ENCODE assay signal across 19 cellular contexts in genomic region chr10:3945026-3945425, GRCh38.
DNase-seq lines count a peak whose midpoint lies in the region; ATAC-seq and TF ChIP-seq lines count a peak whose summit lies in the region.
"Had no signal": no experiment of that assay in that cellular context is flagged by ENCODE, and none has a peak within 500 bp of the region (broad histone marks: within the 10 kb centered on the region; RNA-seq: fewer than 3 reads in every experiment).

No MANE protein-coding gene starts in this region.

- H3K36me3 Mint-ChIP-seq in activated T-cell treated with anti-CD3 and anti-CD28 coated beads, Interleukin-2, amount 50 U/mL, for 72 hours (ENCODE audit: insufficient read depth in 2 of 2), result peaks cover 12 to 13% of the 10 kb centered on the region in 2 donors
- H3K36me3 Mint-ChIP-seq in T-helper 17 cell (ENCODE audit: low read depth) (no peaks in the 10 kb centered on the region), immature natural killer cell (no peaks in the 10 kb centered on the region)
- H3K36me3 Mint-ChIP-seq: neural progenitor cell had no signal

- H3K27me3 Mint-ChIP-seq in activated T-cell treated with anti-CD3 and anti-CD28 coated beads, Interleukin-2, amount 50 U/mL, for 72 hours (ENCODE audit: low read depth), result no peaks in the 10 kb centered on the region
- H3K27me3 Mint-ChIP-seq in T-helper 17 cell (no peaks in the 10 kb centered on the region), immature natural killer cell (ENCODE audit: low read depth in 3 of 3) (peaks cover 11 to 14% (median 11%) of the 10 kb centered on the region in 3 donors)

- H3K36me3 ChIP-seq in tibial artery, result no peaks in the 10 kb centered on the region
- H3K36me3 ChIP-seq: adrenal gland, neural progenitor cell had no signal

- peak overlapping the region; percentile 70 for H3K27ac Mint-ChIP-seq in activated T-cell treated with anti-CD3 and anti-CD28 coated beads, Interleukin-2, amount 50 U/mL, for 72 hours
- peak overlapping the region; percentile 96 for H3K27ac Mint-ChIP-seq in T-helper 17 cell
- H3K27ac Mint-ChIP-seq in immature natural killer cell, result peak overlapping the region; percentile 24 to 82 (median 74)
- H3K27ac Mint-ChIP-seq: neural progenitor cell had no signal

- H3K4me1 ChIP-seq in tibial artery, result peaks cover 0 to 28% (median 3%) of the 10 kb centered on the region in 4 donors
- H3K4me1 ChIP-seq: adrenal gland had no signal

- peak overlapping the region; percentile 61 to 75 for H3K4me3 Mint-ChIP-seq in activated T-cell treated with anti-CD3 and anti-CD28 coated beads, Interleukin-2, amount 50 U/mL, for 72 hours
- H3K4me3 Mint-ChIP-seq in T-helper 17 cell (peak overlapping the region; percentile 45), immature natural killer cell (peak overlapping the region in 3 of 5 donors; percentile 50 to 67 (median 65))
- H3K4me3 Mint-ChIP-seq: neural progenitor cell had no signal

- no peaks in the 10 kb centered on the region for H3K27me3 ChIP-seq in tibial artery
- H3K27me3 ChIP-seq: adrenal gland, hepatocyte, neural progenitor cell had no signal

- no peak for DNase-seq in activated T-cell treated with anti-CD3 and anti-CD28 coated beads, Interleukin-2, amount 50 U/mL, for 72 hours
- DNase-seq in activated T-cell treated with anti-CD3 and anti-CD28 coated beads for 4 hours, result no peak
- no peak for DNase-seq in T-helper 17 cell
- no peak for DNase-seq in immature natural killer cell
- no peak for DNase-seq in tibial artery
- DNase-seq in caudate nucleus (lab: John Stamatoyannopoulos, UW), result no peak
- no peak for DNase-seq in NCI-H1694 (lab: John Stamatoyannopoulos, UW)
- DNase-seq: adrenal gland; EL; HCEC 1CT; Karpas-422; NCI-H1092 treated with DMSO at 0.1 percent for 48 hours; NCI-H2107; NCI-H69; stimulated activated CD4-positive, alpha-beta T cell treated with anti-CD3 and anti-CD28 coated beads, Interleukin-15, amount 100 ng/mL, for 24 hours; stimulated activated naive CD4-positive, alpha-beta T cell had no signal

- no peaks in the 10 kb centered on the region for H3K9me3 Mint-ChIP-seq in activated T-cell treated with anti-CD3 and anti-CD28 coated beads, Interleukin-2, amount 50 U/mL, for 72 hours
- no peaks in the 10 kb centered on the region for H3K9me3 Mint-ChIP-seq in immature natural killer cell

- no peak overlapping the region for H3K4me3 ChIP-seq in tibial artery
- H3K4me3 ChIP-seq: adrenal gland, hepatocyte, neural progenitor cell had no signal

- peak overlapping the region; percentile 50 to 61 for H3K27ac ChIP-seq in tibial artery
- no peak overlapping the region for H3K27ac ChIP-seq in caudate nucleus (ENCODE audit: low read depth, low read length)
- H3K27ac ChIP-seq: adrenal gland, hepatocyte, neural progenitor cell had no signal

- H3K9me3 ChIP-seq in T-helper 17 cell (ENCODE audit: control insufficient read depth, low read length, poor library complexity, severe bottlenecking) (no peaks in the 10 kb centered on the region), tibial artery (no peaks in the 10 kb centered on the region)
- H3K9me3 ChIP-seq: adrenal gland had no signal

- no peak for ATAC-seq in activated T-cell treated with anti-CD3 and anti-CD28 coated beads, Interleukin-2, amount 50 U/mL, for 72 hours (replicated peaks in 1 of 2)
- ATAC-seq in T-helper 17 cell, result no peak
- no peak for ATAC-seq in HG03159 (IDR thresholded peaks at IDR 0.05; ENCODE audit: unreplicated experiment)

- intact Hi-C loops in tibial artery (cut with DNase I; ENCODE audit: low total_unique reads), result no loop called here

- peaks cover 81% of the 10 kb centered on the region for H3K4me1 Mint-ChIP-seq in activated T-cell treated with anti-CD3 and anti-CD28 coated beads, Interleukin-2, amount 50 U/mL, for 72 hours (ENCODE audit: low read depth)
- H3K4me1 Mint-ChIP-seq in T-helper 17 cell (peaks cover 49% of the 10 kb centered on the region), immature natural killer cell (peaks cover 57 to 67% of the 10 kb centered on the region in 2 donors)

- no peak for TF ChIP-seq CTCF in tibial artery (IDR thresholded peaks at IDR 0.05)
